17 cellular contexts compared by ENCODE assay signal in genomic region chr1:178513278-178513983, GRCh38. TPM values are rescaled to one million over a fixed set of nuclear protein-coding genes. Genes with fewer than 3 reads are reported as not detected.
A peak's percentile ranks its signal among the peaks of the same experiment; 100 is the strongest.
DNase-seq lines count a peak whose midpoint lies in the region; ATAC-seq and TF ChIP-seq lines count a peak whose summit lies in the region.
"Had no signal": no experiment of that assay in that cellular context is flagged by ENCODE, and none has a peak within 500 bp of the region (broad histone marks: within the 10 kb centered on the region; RNA-seq: fewer than 3 reads in every experiment).

No MANE protein-coding gene starts in this region.

- intact Hi-C loops in tibial artery (cut with DNase I; ENCODE audit: low total_unique reads): no loop called here

- DNase-seq in AG20443 (ENCODE audit: low spot score) (peak; percentile 74), NCI-H69 (lab: John Stamatoyannopoulos, UW) (peak; percentile 63), epithelial cell of proximal tubule (ENCODE audit: low read depth) (no peak), lung (ENCODE audit: low spot score) (no peak), tibial artery (no peak), Kasumi-1 (lab: John Stamatoyannopoulos, UW) (no peak), COR-L47 (lab: John Stamatoyannopoulos, UW) (no peak)
- DNase-seq: activated CD4-positive, alpha-beta T cell treated with anti-CD3 and anti-CD28 coated beads, Interleukin-2, amount 50 U/mL, for 1 hour; activated naive CD4-positive, alpha-beta T cell treated with Interleukin-2 at 50 U/mL for 16 hours; CD4-positive, alpha-beta T cell; NCI-H510A treated with DMSO at 0.1 percent for 48 hours had no signal

- H3K4me3 ChIP-seq in epithelial cell of proximal tubule (ENCODE audit: low read depth, low read length): no peak overlapping the region
- no peak overlapping the region for H3K4me3 ChIP-seq in lung
- H3K4me3 ChIP-seq in tibial artery: no peak overlapping the region
- H3K4me3 ChIP-seq: coronary artery, right lobe of liver, upper lobe of left lung had no signal

- H3K4me1 ChIP-seq in lung (ENCODE audit: control insufficient read depth in 2 of 2, insufficient read depth in 2 of 2, low read length in 2 of 2) (peaks cover 0 to 3% of the 10 kb centered on the region in 2 donors), tibial artery (no peaks in the 10 kb centered on the region)
- H3K4me1 ChIP-seq: right lobe of liver, upper lobe of left lung had no signal

- H3K27ac ChIP-seq in lung (ENCODE audit: low read depth in 1 of 2, low read length in 1 of 2) (no peak overlapping the region), tibial artery (no peak overlapping the region)
- H3K27ac ChIP-seq: coronary artery, right lobe of liver, upper lobe of left lung had no signal

- ATAC-seq in lung (ENCODE audit: insufficient read depth, low FRiP score): peak; percentile 41
- no peak for ATAC-seq in GM21528 (IDR thresholded peaks at IDR 0.05; ENCODE audit: low FRiP score, unreplicated experiment)

- H3K36me3 ChIP-seq in lung (ENCODE audit: control insufficient read depth in 2 of 2, insufficient read depth in 2 of 2, low read length in 2 of 2) (no peaks in the 10 kb centered on the region), tibial artery (no peaks in the 10 kb centered on the region)
- H3K36me3 ChIP-seq: right lobe of liver, upper lobe of left lung had no signal

- no peaks in the 10 kb centered on the region for H3K9me3 ChIP-seq in lung (ENCODE audit: control insufficient read depth in 2 of 2, insufficient read depth in 1 of 2, low read length in 1 of 2)
- no peaks in the 10 kb centered on the region for H3K9me3 ChIP-seq in tibial artery
- H3K9me3 ChIP-seq: right lobe of liver, upper lobe of left lung had no signal

- H3K27me3 ChIP-seq in lung (ENCODE audit: control insufficient read depth, insufficient read depth) (no peaks in the 10 kb centered on the region), tibial artery (no peaks in the 10 kb centered on the region)
- H3K27me3 ChIP-seq: right lobe of liver, upper lobe of left lung had no signal

- TF ChIP-seq CTCF in epithelial cell of proximal tubule (conservative IDR thresholded peaks at IDR 0.05; ENCODE audit: low read depth, low read length) (peak; percentile 3), lung (IDR thresholded peaks at IDR 0.05; ENCODE audit: control extremely low read depth, extremely low read depth) (no peak), tibial artery (IDR thresholded peaks at IDR 0.05) (no peak)

- WGBS in lung, 2 donors: 58 to 72% methylated on average over 14 of the region's 14 CpGs

RNA-seq across cellular contexts. Expression of gene TEX35, which starts 0.5 kb away (rescaled TPM):
- total RNA-seq in epithelial cell of proximal tubule (not detected in 2 replicates), lung (not detected)
- polyA plus RNA-seq in lung: not detected
- total RNA-seq: CD4-positive, alpha-beta T cell; M059J; mesothelial cell of epicardium; right lobe of liver; upper lobe of left lung had no signal

RNA-seq across cellular contexts. Expression of gene CLEC20A, which starts 16.7 kb away (rescaled TPM):
- total RNA-seq in epithelial cell of proximal tubule: not detected in 2 replicates
- total RNA-seq in lung: not detected
- polyA plus RNA-seq in lung: under 1 TPM in 1 of 2 donors, not detected in 1; 0.14 TPM
- total RNA-seq: CD4-positive, alpha-beta T cell; M059J; mesothelial cell of epicardium; right lobe of liver; upper lobe of left lung had no signal

Comparison
In these comparisons a context has a peak if more than half of its experiments do, and no peak if none do; other contexts are left out.
1. DNase-seq: peak in AG20443 (single experiment) and NCI-H69 (single experiment); none in epithelial cell of proximal tubule (single experiment), lung (single experiment), tibial artery (0 of 2), Kasumi-1 (0 of 2) and COR-L47 (single experiment).